In genomic region chr15:50879016-50879415, GRCh38 we compare ENCODE assay signal across 8 cellular contexts. TPM values are rescaled to one million over a fixed set of nuclear protein-coding genes. Genes with fewer than 3 reads are reported as not detected.
A peak's percentile ranks its signal among the peaks of the same experiment; 100 is the strongest.
DNase-seq lines count a peak whose midpoint lies in the region; ATAC-seq and TF ChIP-seq lines count a peak whose summit lies in the region.

No MANE protein-coding gene starts in this region.

- no peak overlapping the region for H2BK5ac ChIP-seq in neuronal stem cell (ENCODE audit: low read length)

- H3K4me1 ChIP-seq in CD4-positive, CD25-positive, alpha-beta regulatory T cell (ENCODE audit: control insufficient read depth, insufficient read depth, low read length, poor library complexity, severe bottlenecking) = peaks cover 23% of the 10 kb centered on the region
- H3K4me1 ChIP-seq in neuronal stem cell (ENCODE audit: control insufficient read depth in 2 of 2, insufficient read depth in 1 of 2, low read depth in 1 of 2, low read length in 2 of 2) = no peaks in the 10 kb centered on the region

- peaks cover 22 to 52% (median 45%) of the 10 kb centered on the region in 4 donors for H3K4me1 Mint-ChIP-seq in CD4-positive, CD25-positive, alpha-beta regulatory T cell
- H3K4me1 Mint-ChIP-seq in activated CD4-positive, alpha-beta memory T cell treated with anti-CD3 and anti-CD28 coated beads for 36 hours (ENCODE audit: low read depth) = peaks cover 57% of the 10 kb centered on the region

- peak in 2 of 3 donors; percentile 13 to 76 for DNase-seq in CD4-positive, CD25-positive, alpha-beta regulatory T cell
- DNase-seq in activated CD4-positive, alpha-beta memory T cell treated with anti-CD3 and anti-CD28 coated beads for 36 hours = peak; percentile 40
- no peak for DNase-seq in NCI-H2227 (lab: John Stamatoyannopoulos, UW; ENCODE audit: unreplicated experiment)
- no peak for DNase-seq in posterior cingulate gyrus
- DNase-seq in neuronal stem cell (ENCODE audit: low spot score) = no peak
- DNase-seq in GM13976 (ENCODE audit: low spot score) = no peak

- H3K9me3 ChIP-seq in CD4-positive, CD25-positive, alpha-beta regulatory T cell (ENCODE audit: control insufficient read depth in 2 of 2, low read length in 2 of 2) = no peaks in the 10 kb centered on the region
- H3K9me3 ChIP-seq in neuronal stem cell (replicated peaks in 1 of 2; ENCODE audit: control insufficient read depth in 2 of 2, insufficient read depth in 1 of 2, low read depth in 1 of 2, low read length in 2 of 2) = no peaks in the 10 kb centered on the region

- CTCF ChIA-PET in activated CD4-positive, alpha-beta memory T cell treated with anti-CD3 and anti-CD28 coated beads for 36 hours (lab: Charles Lee) = interaction anchor here (0.7 to 2.2 kb wide), 7 partner anchors 8 to 203 kb away, joined by 3 to 13 read pairs (median 3); no protein-coding TSS in a partner anchor

- no peak overlapping the region for H3K14ac ChIP-seq in neuronal stem cell (ENCODE audit: low read length)

- no peak overlapping the region for H2BK120ac ChIP-seq in neuronal stem cell (ENCODE audit: low read depth, low read length)

- no peak overlapping the region for H3K4ac ChIP-seq in neuronal stem cell (ENCODE audit: low read length)

- H2BK12ac ChIP-seq in neuronal stem cell (ENCODE audit: low read length) = no peak overlapping the region

- H3K27me3 Mint-ChIP-seq in CD4-positive, CD25-positive, alpha-beta regulatory T cell = peaks cover 5% of the 10 kb centered on the region
- H3K27me3 Mint-ChIP-seq in activated CD4-positive, alpha-beta memory T cell treated with anti-CD3 and anti-CD28 coated beads for 36 hours = no peaks in the 10 kb centered on the region

- POLR2A ChIA-PET in activated CD4-positive, alpha-beta memory T cell treated with anti-CD3 and anti-CD28 coated beads for 36 hours (lab: Charles Lee) = interaction anchor here (0.8 to 1.5 kb wide), 6 partner anchors 28 to 197 kb away, joined by 3 to 6 read pairs (median 3); partner anchors contain the start of gene SPPL2A

- peak overlapping the region in 2 of 3 donors; percentile 71 to 78 for H3K27ac Mint-ChIP-seq in CD4-positive, CD25-positive, alpha-beta regulatory T cell
- peak overlapping the region; percentile 73 for H3K27ac Mint-ChIP-seq in activated CD4-positive, alpha-beta memory T cell treated with anti-CD3 and anti-CD28 coated beads for 36 hours

- H4K8ac ChIP-seq in neuronal stem cell (ENCODE audit: low read depth, low read length) = no peak overlapping the region

- H3K9ac ChIP-seq in neuronal stem cell (ENCODE audit: low read depth, low read length, poor library complexity) = no peak overlapping the region

- H3K36me3 Mint-ChIP-seq in CD4-positive, CD25-positive, alpha-beta regulatory T cell = no peaks in the 10 kb centered on the region
- H3K36me3 Mint-ChIP-seq in activated CD4-positive, alpha-beta memory T cell treated with anti-CD3 and anti-CD28 coated beads for 36 hours = no peaks in the 10 kb centered on the region

- TF ChIP-seq CTCF in GM13976 (IDR thresholded peaks at IDR 0.05; ENCODE audit: borderline replicate concordance, control extremely low read depth, extremely low read depth, insufficient read depth, missing control alignments) = no peak

- no peak for ATAC-seq in CD4-positive, CD25-positive, alpha-beta regulatory T cell (ENCODE audit: low read depth in 2 of 2)
- ATAC-seq in GM19324 (IDR thresholded peaks at IDR 0.05; ENCODE audit: low FRiP score, unreplicated experiment) (peak; percentile 54), HG03060 (IDR thresholded peaks at IDR 0.05; ENCODE audit: low read depth, unreplicated experiment) (peak; percentile 37)

- H3K36me3 ChIP-seq in CD4-positive, CD25-positive, alpha-beta regulatory T cell (ENCODE audit: control insufficient read depth, insufficient read depth, low read length) = no peaks in the 10 kb centered on the region
- no peaks in the 10 kb centered on the region for H3K36me3 ChIP-seq in neuronal stem cell (replicated peaks in 1 of 2; ENCODE audit: control insufficient read depth in 2 of 2, insufficient read depth in 2 of 2, low read length in 2 of 2)

- no peak overlapping the region for H3K4me2 ChIP-seq in neuronal stem cell (ENCODE audit: insufficient read depth, low read length, poor library complexity, severe bottlenecking)

- no peak overlapping the region for H3K23ac ChIP-seq in neuronal stem cell (ENCODE audit: low read depth, low read length, poor library complexity)

- H3K27me3 ChIP-seq in CD4-positive, CD25-positive, alpha-beta regulatory T cell (ENCODE audit: control insufficient read depth, insufficient read depth, low read length) = no peaks in the 10 kb centered on the region
- H3K27me3 ChIP-seq in neuronal stem cell (ENCODE audit: control insufficient read depth in 3 of 3, insufficient read depth in 3 of 3, low read depth in 1 of 3, low read length in 3 of 3) = no peaks in the 10 kb centered on the region

- no CpG with 5 or more reads among the region's 2 CpGs for WGBS in neuronal stem cell (ENCODE audit: extremely low coverage in 2 of 2, insufficient read length in 2 of 2, insufficient replicate concordance in 1 of 2), 2 donors

- in situ Hi-C loops in GM13976 (cut with MboI; ENCODE audit: low sequenced_read_pairs, unreplicated experiment) = no loop called here

- intact Hi-C loops in activated CD4-positive, alpha-beta memory T cell treated with anti-CD3 and anti-CD28 coated beads for 36 hours (cut with micrococcal nuclease) = loop anchor here (1.0 kb wide), 1 partner anchor 193 kb away; the partner anchor contains the start of gene TRPM7
- intact Hi-C loops in posterior cingulate gyrus (cut with DNase I) = loop anchor here (10.0 kb wide), 1 partner anchor 114 kb away; the partner anchor contains the start of gene SPPL2A

- no peak overlapping the region for H2AK5ac ChIP-seq in neuronal stem cell (ENCODE audit: low read depth, low read length)

- H2AFZ ChIP-seq in neuronal stem cell (ENCODE audit: low read length) = no peak overlapping the region

- H3K79me1 ChIP-seq in neuronal stem cell (ENCODE audit: low read depth, low read length) = no peaks in the 10 kb centered on the region

- H3K4me3 ChIP-seq in CD4-positive, CD25-positive, alpha-beta regulatory T cell (ENCODE audit: low read depth, low read length) = peak overlapping the region; percentile 29
- H3K4me3 ChIP-seq in neuronal stem cell (ENCODE audit: low read length in 2 of 2) = no peak overlapping the region

- peaks cover 0 to 4% (median 0%) of the 10 kb centered on the region in 7 donors for H3K9me3 Mint-ChIP-seq in CD4-positive, CD25-positive, alpha-beta regulatory T cell
- H3K9me3 Mint-ChIP-seq in activated CD4-positive, alpha-beta memory T cell treated with anti-CD3 and anti-CD28 coated beads for 36 hours = no peaks in the 10 kb centered on the region

- no peak overlapping the region for H2BK15ac ChIP-seq in neuronal stem cell (ENCODE audit: low read length)

- peak overlapping the region; percentile 19 for H3K27ac ChIP-seq in CD4-positive, CD25-positive, alpha-beta regulatory T cell (ENCODE audit: insufficient read depth, low read length, poor library complexity, severe bottlenecking)
- no peak overlapping the region for H3K27ac ChIP-seq in neuronal stem cell (replicated peaks; ENCODE audit: low read length)

- peak overlapping the region in 2 of 4 donors; percentile 46 to 71 for H3K4me3 Mint-ChIP-seq in CD4-positive, CD25-positive, alpha-beta regulatory T cell
- no peak overlapping the region for H3K4me3 Mint-ChIP-seq in activated CD4-positive, alpha-beta memory T cell treated with anti-CD3 and anti-CD28 coated beads for 36 hours

- H4K91ac ChIP-seq in neuronal stem cell (ENCODE audit: low read depth, low read length, poor library complexity) = no peak overlapping the region

- H3K18ac ChIP-seq in neuronal stem cell (ENCODE audit: low read length) = no peak overlapping the region

RNA-seq across cellular contexts. Expression of gene AP4E1, which starts 29.5 kb away (rescaled TPM):
- 9.5 TPM for total RNA-seq in CD4-positive, CD25-positive, alpha-beta regulatory T cell
- 1 to 10 TPM; 3.0 to 5.6 (median 4.0) TPM for polyA plus RNA-seq in CD4-positive, CD25-positive, alpha-beta regulatory T cell
- total RNA-seq in activated CD4-positive, alpha-beta memory T cell treated with anti-CD3 and anti-CD28 coated beads for 36 hours = 10 to 100 TPM; 12.0 to 12.7 TPM
- 3.5 TPM for polyA plus RNA-seq in neuronal stem cell (2013, experiment 1 of 2)
- polyA plus RNA-seq in neuronal stem cell (2013, experiment 2 of 2) = 3.9 TPM

Comparison
In these comparisons a context has a peak if more than half of its experiments do, and no peak if none do; other contexts are left out.
1. ATAC-seq: peak in GM19324 (single experiment) and HG03060 (single experiment); none in CD4-positive, CD25-positive, alpha-beta regulatory T cell (0 of 2).
2. DNase-seq: peak in CD4-positive, CD25-positive, alpha-beta regulatory T cell (2 of 3) and activated CD4-positive, alpha-beta memory T cell treated with anti-CD3 and anti-CD28 coated beads for 36 hours (single experiment); none in NCI-H2227 (single experiment), posterior cingulate gyrus (0 of 10), neuronal stem cell (single experiment) and GM13976 (single experiment).